Comparison of ENCODE assay signal across 1 cellular context in genomic region chr12:9647825-9648700, GRCh38.
TF ChIP-seq lines count a peak whose summit lies in the region.

No MANE protein-coding gene starts in this region.

TF ChIP-seq in HepG2, 621 proteins besides CTCF, POLR2A, EP300 and RAD21 (continued from another document and continues in another):
- TF ChIP-seq SP1 (IDR thresholded peaks at IDR 0.05) = no peak
- 0 out of 2 replicates have a peak, but pooled peaks have one; percentile 27 for TF ChIP-seq SP1 (CRISPR knock-in tag; IDR thresholded peaks at IDR 0.05)
- TF ChIP-seq ZNF10 (CRISPR knock-in tag; IDR thresholded peaks at IDR 0.05; ENCODE audit: borderline replicate concordance, low read depth) = no peak
- no peak for TF ChIP-seq ZNF432 (CRISPR knock-in tag; IDR thresholded peaks at IDR 0.05; ENCODE audit: borderline replicate concordance)
- no peak for TF ChIP-seq RBAK (CRISPR knock-in tag; IDR thresholded peaks at IDR 0.05)
- TF ChIP-seq MBNL3 (CRISPR knock-in tag; conservative IDR thresholded peaks at IDR 0.05) = no peak
- no peak for TF ChIP-seq NFE2 (CRISPR knock-in tag; IDR thresholded peaks at IDR 0.05)
- TF ChIP-seq MTA1 (CRISPR knock-in tag; IDR thresholded peaks at IDR 0.05; ENCODE audit: borderline replicate concordance) = peak; percentile 68; the same call in 1 of the 2 replicates
- TF ChIP-seq TAF1 (CRISPR knock-in tag; IDR thresholded peaks at IDR 0.05) = peak; percentile 60
- no peak for TF ChIP-seq MTA3 (CRISPR knock-in tag; IDR thresholded peaks at IDR 0.05)
- TF ChIP-seq KDM3A (CRISPR knock-in tag; IDR thresholded peaks at IDR 0.05; ENCODE audit: low read depth) = no peak
- TF ChIP-seq, protein P1, sequence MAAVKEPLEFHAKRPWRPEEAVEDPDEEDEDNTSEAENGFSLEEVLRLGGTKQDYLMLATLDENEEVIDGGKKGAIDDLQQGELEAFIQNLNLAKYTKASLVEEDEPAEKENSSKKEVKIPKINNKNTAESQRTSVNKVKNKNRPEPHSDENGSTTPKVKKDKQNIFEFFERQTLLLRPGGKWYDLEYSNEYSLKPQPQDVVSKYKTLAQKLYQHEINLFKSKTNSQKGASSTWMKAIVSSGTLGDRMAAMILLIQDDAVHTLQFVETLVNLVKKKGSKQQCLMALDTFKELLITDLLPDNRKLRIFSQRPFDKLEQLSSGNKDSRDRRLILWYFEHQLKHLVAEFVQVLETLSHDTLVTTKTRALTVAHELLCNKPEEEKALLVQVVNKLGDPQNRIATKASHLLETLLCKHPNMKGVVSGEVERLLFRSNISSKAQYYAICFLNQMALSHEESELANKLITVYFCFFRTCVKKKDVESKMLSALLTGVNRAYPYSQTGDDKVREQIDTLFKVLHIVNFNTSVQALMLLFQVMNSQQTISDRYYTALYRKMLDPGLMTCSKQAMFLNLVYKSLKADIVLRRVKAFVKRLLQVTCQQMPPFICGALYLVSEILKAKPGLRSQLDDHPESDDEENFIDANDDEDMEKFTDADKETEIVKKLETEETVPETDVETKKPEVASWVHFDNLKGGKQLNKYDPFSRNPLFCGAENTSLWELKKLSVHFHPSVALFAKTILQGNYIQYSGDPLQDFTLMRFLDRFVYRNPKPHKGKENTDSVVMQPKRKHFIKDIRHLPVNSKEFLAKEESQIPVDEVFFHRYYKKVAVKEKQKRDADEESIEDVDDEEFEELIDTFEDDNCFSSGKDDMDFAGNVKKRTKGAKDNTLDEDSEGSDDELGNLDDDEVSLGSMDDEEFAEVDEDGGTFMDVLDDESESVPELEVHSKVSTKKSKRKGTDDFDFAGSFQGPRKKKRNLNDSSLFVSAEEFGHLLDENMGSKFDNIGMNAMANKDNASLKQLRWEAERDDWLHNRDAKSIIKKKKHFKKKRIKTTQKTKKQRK (IDR thresholded peaks at IDR 0.05; ENCODE audit: low read length) = no peak
- no peak for TF ChIP-seq IKZF1 (IDR thresholded peaks at IDR 0.05)
- TF ChIP-seq GATAD2A (CRISPR knock-in tag; IDR thresholded peaks at IDR 0.05) = 0 out of 2 replicates have a peak, but pooled peaks have one; percentile 15
- TF ChIP-seq ZNF605 (CRISPR knock-in tag; IDR thresholded peaks at IDR 0.05) = peak; percentile 58; the same call in 1 of the 2 replicates
- TF ChIP-seq ZBTB1 (CRISPR knock-in tag; IDR thresholded peaks at IDR 0.05; ENCODE audit: borderline replicate concordance) = no peak
- TF ChIP-seq FIP1L1 (IDR thresholded peaks at IDR 0.05; ENCODE audit: borderline replicate concordance, insufficient read depth, low read depth, low read length) = 0 out of 2 replicates have a peak, but pooled peaks have one; percentile 19
- TF ChIP-seq PPARG (CRISPR knock-in tag; conservative IDR thresholded peaks at IDR 0.05) = no peak
- no peak for TF ChIP-seq MTF2 (CRISPR knock-in tag; IDR thresholded peaks at IDR 0.05; ENCODE audit: borderline replicate concordance)
- TF ChIP-seq ZNF737 (CRISPR knock-in tag; IDR thresholded peaks at IDR 0.05; ENCODE audit: borderline replicate concordance) = no peak
- TF ChIP-seq, protein P2, sequence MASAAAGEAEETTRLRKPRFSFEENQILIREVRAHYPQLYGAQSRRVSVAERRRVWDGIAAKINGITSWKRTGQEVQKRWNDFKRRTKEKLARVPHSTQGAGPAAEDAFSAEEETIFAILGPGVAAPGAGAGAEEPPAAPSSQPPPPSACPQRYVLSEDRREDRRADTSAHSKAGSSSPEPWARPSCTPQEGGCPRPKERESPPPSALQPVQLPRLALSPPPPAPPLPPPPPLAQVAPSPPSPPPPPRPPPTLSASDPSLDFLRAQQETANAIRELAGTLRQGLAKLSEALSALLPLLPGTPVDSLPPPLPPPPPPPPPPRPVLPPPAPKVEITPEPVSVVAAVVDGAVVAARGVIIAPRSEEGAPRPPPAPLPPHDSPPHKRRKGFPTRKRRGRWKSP (CRISPR knock-in tag; IDR thresholded peaks at IDR 0.05) = peak; percentile 70; the same call in 1 of the 2 replicates
- no peak for TF ChIP-seq ATF6 (CRISPR knock-in tag; conservative IDR thresholded peaks at IDR 0.05)
- TF ChIP-seq PREB (CRISPR knock-in tag; IDR thresholded peaks at IDR 0.05) = no peak
- TF ChIP-seq BORCS8-MEF2B (CRISPR knock-in tag; IDR thresholded peaks at IDR 0.05) = peak; percentile 87; the same call in 1 of the 2 replicates
- TF ChIP-seq ZNF225 (CRISPR knock-in tag; IDR thresholded peaks at IDR 0.05) = no peak; the same call in 1 of the 2 replicates
- peak; percentile 32 for TF ChIP-seq ZNF407 (CRISPR knock-in tag; IDR thresholded peaks at IDR 0.05; ENCODE audit: not compliant biosample characterization)
- TF ChIP-seq, protein P3, sequence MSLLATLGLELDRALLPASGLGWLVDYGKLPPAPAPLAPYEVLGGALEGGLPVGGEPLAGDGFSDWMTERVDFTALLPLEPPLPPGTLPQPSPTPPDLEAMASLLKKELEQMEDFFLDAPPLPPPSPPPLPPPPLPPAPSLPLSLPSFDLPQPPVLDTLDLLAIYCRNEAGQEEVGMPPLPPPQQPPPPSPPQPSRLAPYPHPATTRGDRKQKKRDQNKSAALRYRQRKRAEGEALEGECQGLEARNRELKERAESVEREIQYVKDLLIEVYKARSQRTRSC (CRISPR knock-in tag; IDR thresholded peaks at IDR 0.05; ENCODE audit: low read depth) = no peak
- peak; percentile 14; the same call in 1 of the 2 replicates for TF ChIP-seq PRMT3 (CRISPR knock-in tag; IDR thresholded peaks at IDR 0.05; ENCODE audit: borderline replicate concordance, low read depth)
- TF ChIP-seq FOXM1 (CRISPR knock-in tag; IDR thresholded peaks at IDR 0.05) = no peak
- TF ChIP-seq HOXA9 (CRISPR knock-in tag; IDR thresholded peaks at IDR 0.05; ENCODE audit: borderline replicate concordance) = 0 out of 2 replicates have a peak, but pooled peaks have one; percentile 23
- TF ChIP-seq KMT2A (CRISPR knock-in tag; IDR thresholded peaks at IDR 0.05) = 0 out of 2 replicates have a peak, but pooled peaks have one; percentile 34
- TF ChIP-seq CHD4 (IDR thresholded peaks at IDR 0.05; ENCODE audit: borderline replicate concordance, low read length) = no peak
- peak; percentile 75 for TF ChIP-seq POGZ (CRISPR knock-in tag; IDR thresholded peaks at IDR 0.05)
- no peak for TF ChIP-seq ZBTB46 (CRISPR knock-in tag; IDR thresholded peaks at IDR 0.05; ENCODE audit: borderline replicate concordance)
- no peak for TF ChIP-seq JUN (CRISPR knock-in tag; IDR thresholded peaks at IDR 0.05)
- TF ChIP-seq TCF12 (IDR thresholded peaks at IDR 0.05) = no peak
- TF ChIP-seq TCF12 (CRISPR knock-in tag; IDR thresholded peaks at IDR 0.05) = peak; percentile 70; the same call in 1 of the 2 replicates
- TF ChIP-seq, protein P4, sequence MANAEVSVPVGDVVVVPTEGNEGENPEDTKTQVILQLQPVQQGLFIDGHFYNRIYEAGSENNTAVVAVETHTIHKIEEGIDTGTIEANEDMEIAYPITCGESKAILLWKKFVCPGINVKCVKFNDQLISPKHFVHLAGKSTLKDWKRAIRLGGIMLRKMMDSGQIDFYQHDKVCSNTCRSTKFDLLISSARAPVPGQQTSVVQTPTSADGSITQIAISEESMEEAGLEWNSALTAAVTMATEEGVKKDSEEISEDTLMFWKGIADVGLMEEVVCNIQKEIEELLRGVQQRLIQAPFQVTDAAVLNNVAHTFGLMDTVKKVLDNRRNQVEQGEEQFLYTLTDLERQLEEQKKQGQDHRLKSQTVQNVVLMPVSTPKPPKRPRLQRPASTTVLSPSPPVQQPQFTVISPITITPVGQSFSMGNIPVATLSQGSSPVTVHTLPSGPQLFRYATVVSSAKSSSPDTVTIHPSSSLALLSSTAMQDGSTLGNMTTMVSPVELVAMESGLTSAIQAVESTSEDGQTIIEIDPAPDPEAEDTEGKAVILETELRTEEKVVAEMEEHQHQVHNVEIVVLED (CRISPR knock-in tag; IDR thresholded peaks at IDR 0.05; ENCODE audit: borderline replicate concordance) = peak; percentile 79
